Comparison of ENCODE assay signal across 2 cellular contexts in genomic region chr19:48714759-48715261, GRCh38.
TF ChIP-seq lines count a peak whose summit lies in the region.

No MANE protein-coding gene starts in this region.

TF ChIP-seq in SK-N-SH, 30 proteins besides CTCF, POLR2A, EP300 and RAD21 (continued from another document):
- TF ChIP-seq USF2 (IDR thresholded peaks at IDR 0.05; ENCODE audit: borderline replicate concordance, low read depth, low read length) (no peak), NFIC (IDR thresholded peaks at IDR 0.05; ENCODE audit: borderline replicate concordance) (no peak), GATA2 (CRISPR knock-in tag; IDR thresholded peaks at IDR 0.05) (no peak)

TF ChIP-seq in SK-N-SH treated with all-trans-retinoic acid at 6 μM for 48 hours, 23 proteins besides CTCF, POLR2A, EP300 and RAD21 (continued from another document):
- TF ChIP-seq CREB5 (CRISPR knock-in tag; IDR thresholded peaks at IDR 0.05; ENCODE audit: low read depth) (no peak), ZFP3 (CRISPR knock-in tag; IDR thresholded peaks at IDR 0.05) (no peak), ZNF565 (CRISPR knock-in tag; conservative IDR thresholded peaks at IDR 0.05; ENCODE audit: low read depth) (no peak), ISL1 (CRISPR knock-in tag; IDR thresholded peaks at IDR 0.05) (no peak), GLIS3 (CRISPR knock-in tag; IDR thresholded peaks at IDR 0.05) (no peak)
- TF ChIP-seq, protein P1, sequence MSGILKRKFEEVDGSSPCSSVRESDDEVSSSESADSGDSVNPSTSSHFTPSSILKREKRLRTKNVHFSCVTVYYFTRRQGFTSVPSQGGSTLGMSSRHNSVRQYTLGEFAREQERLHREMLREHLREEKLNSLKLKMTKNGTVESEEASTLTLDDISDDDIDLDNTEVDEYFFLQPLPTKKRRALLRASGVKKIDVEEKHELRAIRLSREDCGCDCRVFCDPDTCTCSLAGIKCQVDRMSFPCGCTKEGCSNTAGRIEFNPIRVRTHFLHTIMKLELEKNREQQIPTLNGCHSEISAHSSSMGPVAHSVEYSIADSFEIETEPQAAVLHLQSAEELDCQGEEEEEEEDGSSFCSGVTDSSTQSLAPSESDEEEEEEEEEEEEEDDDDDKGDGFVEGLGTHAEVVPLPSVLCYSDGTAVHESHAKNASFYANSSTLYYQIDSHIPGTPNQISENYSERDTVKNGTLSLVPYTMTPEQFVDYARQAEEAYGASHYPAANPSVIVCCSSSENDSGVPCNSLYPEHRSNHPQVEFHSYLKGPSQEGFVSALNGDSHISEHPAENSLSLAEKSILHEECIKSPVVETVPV (CRISPR knock-in tag; IDR thresholded peaks at IDR 0.05), result no peak
